ENCODE assay signal across 20 cellular contexts in the genomic region with DNA sequence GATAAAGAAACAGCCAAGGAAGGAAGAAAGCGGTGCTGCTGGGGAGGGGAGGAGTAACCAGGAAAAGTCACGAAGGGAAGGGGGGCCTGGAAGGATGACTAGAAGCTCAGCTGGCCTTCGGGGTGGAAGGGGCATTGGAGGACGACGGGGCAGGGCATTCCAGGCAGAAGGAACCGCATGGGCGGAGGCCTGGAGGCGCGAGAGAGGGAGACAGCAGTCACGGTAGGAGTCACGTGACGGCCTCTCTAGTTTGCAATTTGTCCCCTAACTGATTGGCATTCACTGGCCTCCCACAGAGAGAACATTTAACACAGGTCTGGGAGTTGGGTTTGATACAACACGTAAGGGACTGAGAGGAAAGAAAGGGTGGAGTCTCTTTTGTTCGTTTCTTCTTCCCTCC.
DNase-seq lines count a peak whose midpoint lies in the region; ATAC-seq, FAIRE-seq and TF ChIP-seq lines count a peak whose summit lies in the region.
"Had no signal": no experiment of that assay in that cellular context is flagged by ENCODE, and none has a peak within 500 bp of the region (broad histone marks: within the 10 kb centered on the region; RNA-seq: fewer than 3 reads in every experiment).

No MANE protein-coding gene starts in this region.

- TF ChIP-seq POLR2A in heart left ventricle (IDR thresholded peaks at IDR 0.05) (no peak), HepG2 (IDR thresholded peaks at IDR 0.05; ENCODE audit: insufficient read depth in 1 of 2, low read depth in 2 of 2, low read length in 2 of 2) (no peak)

- no peaks in the 10 kb centered on the region for H3K79me2 ChIP-seq in HepG2 (ENCODE audit: insufficient read depth, low read length)

- H3K9ac ChIP-seq in HepG2 (ENCODE audit: insufficient read depth, low read depth, low read length), result no peak overlapping the region

- no peak overlapping the region for H3K27ac Mint-ChIP-seq in activated T-cell treated with anti-CD3 and anti-CD28 coated beads, Interleukin-2, amount 50 U/mL, for 72 hours
- H3K27ac Mint-ChIP-seq: activated naive CD8-positive, alpha-beta T cell treated with anti-CD3 and anti-CD28 coated beads, Interleukin-2, amount 50 U/mL, for 24 hours; activated T-helper 17 cell treated with anti-CD3 and anti-CD28 coated beads, Interleukin-2, amount 50 U/mL, for 72 hours had no signal

- H3K27me3 Mint-ChIP-seq in activated T-cell treated with anti-CD3 and anti-CD28 coated beads, Interleukin-2, amount 50 U/mL, for 72 hours (ENCODE audit: low read depth), result no peaks in the 10 kb centered on the region
- H3K27me3 Mint-ChIP-seq: activated naive CD8-positive, alpha-beta T cell treated with anti-CD3 and anti-CD28 coated beads, Interleukin-2, amount 50 U/mL, for 24 hours; activated T-helper 17 cell treated with anti-CD3 and anti-CD28 coated beads, Interleukin-2, amount 50 U/mL, for 72 hours had no signal

- no peaks in the 10 kb centered on the region for H4K20me1 ChIP-seq in HepG2 (ENCODE audit: insufficient read depth, low read length)

- TF ChIP-seq EP300 in HepG2 (IDR thresholded peaks at IDR 0.05; ENCODE audit: low read depth in 2 of 2, low read length in 2 of 2), result no peak
- TF ChIP-seq EP300 in HepG2 (CRISPR knock-in tag; IDR thresholded peaks at IDR 0.05; ENCODE audit: borderline replicate concordance), result no peak

- ATAC-seq in right cardiac atrium (peak; percentile 20 to 66), heart left ventricle (no peak), HepG2 (no peak)
- ATAC-seq in activated T-cell treated with anti-CD3 and anti-CD28 coated beads, Interleukin-2, amount 50 U/mL, for 72 hours (replicated peaks in 1 of 2), result no peak
- ATAC-seq: activated naive CD8-positive, alpha-beta T cell treated with anti-CD3 and anti-CD28 coated beads, Interleukin-2, amount 50 U/mL, for 24 hours; activated T-helper 17 cell treated with anti-CD3 and anti-CD28 coated beads, Interleukin-2, amount 50 U/mL, for 72 hours; heart right ventricle had no signal

- H2AFZ ChIP-seq in HepG2 (ENCODE audit: low read length), result no peak overlapping the region

- no peaks in the 10 kb centered on the region for H3K27me3 ChIP-seq in right cardiac atrium (ENCODE audit: control insufficient read depth, insufficient read depth)
- H3K27me3 ChIP-seq in heart left ventricle, result no peaks in the 10 kb centered on the region
- H3K27me3 ChIP-seq in WERI-Rb-1 (ENCODE audit: insufficient read depth, low read depth, severe bottlenecking), result no peaks in the 10 kb centered on the region
- peaks cover 8 to 37% of the 10 kb centered on the region in 2 experiments for H3K27me3 ChIP-seq in HepG2 (ENCODE audit: control insufficient read depth in 1 of 2, insufficient read depth in 2 of 2, low read length in 2 of 2)
- H3K27me3 ChIP-seq: cardiac muscle cell, esophagus squamous epithelium had no signal

- FAIRE-seq in HepG2 (lab: Jason Lieb, UNC), result no peak

- CTCF ChIA-PET in HepG2 (lab: Yijun Ruan, JAX; ENCODE audit: low intra/inter-chr PET ratio, low total read pairs), result no interaction called here

- H3K4me2 ChIP-seq in HepG2 (ENCODE audit: low read depth, low read length), result no peak overlapping the region

- intact Hi-C loops in right cardiac atrium (cut with DNase I) (no loop called here), heart left ventricle (cut with DNase I) (no loop called here), HepG2 (cut with micrococcal nuclease; ENCODE audit: unreplicated experiment) (no loop called here)

- no peaks in the 10 kb centered on the region for H3K4me1 Mint-ChIP-seq in activated T-cell treated with anti-CD3 and anti-CD28 coated beads, Interleukin-2, amount 50 U/mL, for 72 hours (ENCODE audit: low read depth)
- H3K4me1 Mint-ChIP-seq: activated naive CD8-positive, alpha-beta T cell treated with anti-CD3 and anti-CD28 coated beads, Interleukin-2, amount 50 U/mL, for 24 hours; activated T-helper 17 cell treated with anti-CD3 and anti-CD28 coated beads, Interleukin-2, amount 50 U/mL, for 72 hours had no signal

- no peak overlapping the region for H3K4me3 Mint-ChIP-seq in activated T-cell treated with anti-CD3 and anti-CD28 coated beads, Interleukin-2, amount 50 U/mL, for 72 hours
- H3K4me3 Mint-ChIP-seq: activated naive CD8-positive, alpha-beta T cell treated with anti-CD3 and anti-CD28 coated beads, Interleukin-2, amount 50 U/mL, for 24 hours; activated T-helper 17 cell treated with anti-CD3 and anti-CD28 coated beads, Interleukin-2, amount 50 U/mL, for 72 hours had no signal

- H3K9me3 Mint-ChIP-seq in activated T-cell treated with anti-CD3 and anti-CD28 coated beads, Interleukin-2, amount 50 U/mL, for 72 hours, result no peaks in the 10 kb centered on the region
- H3K9me3 Mint-ChIP-seq: activated naive CD8-positive, alpha-beta T cell treated with anti-CD3 and anti-CD28 coated beads, Interleukin-2, amount 50 U/mL, for 24 hours; activated T-helper 17 cell treated with anti-CD3 and anti-CD28 coated beads, Interleukin-2, amount 50 U/mL, for 72 hours had no signal

- in situ Hi-C loops in HepG2 (cut with HindIII; ENCODE audit: extremely low pct_ligation_motif_present, low pct_unique_long_range_greater_than_20kb), result no loop called here

- no peak for TF ChIP-seq CTCF in heart left ventricle (IDR thresholded peaks at IDR 0.05)
- no peak for TF ChIP-seq CTCF in WERI-Rb-1 (IDR thresholded peaks at IDR 0.05; ENCODE audit: low read depth, low read length)
- no peak for TF ChIP-seq CTCF in HepG2 (CRISPR knock-in tag; IDR thresholded peaks at IDR 0.05)

- no TSS peak for BruUV-seq in HepG2 (replicated peaks; lab: Mats Ljungman, UMichigan)

- H3K9me3 ChIP-seq in right cardiac atrium (ENCODE audit: control insufficient read depth, low read length) (no peaks in the 10 kb centered on the region), heart left ventricle (no peaks in the 10 kb centered on the region), WERI-Rb-1 (ENCODE audit: severe bottlenecking) (no peaks in the 10 kb centered on the region), HepG2 (ENCODE audit: low read length) (no peaks in the 10 kb centered on the region)
- H3K9me3 ChIP-seq: esophagus squamous epithelium, heart right ventricle had no signal

- H3K4me3 ChIP-seq in right cardiac atrium (ENCODE audit: low read length) (no peak overlapping the region), heart left ventricle (no peak overlapping the region), WERI-Rb-1 (ENCODE audit: low read depth, low read length) (no peak overlapping the region), HepG2 (replicated peaks in 1 of 3; ENCODE audit: insufficient read depth in 1 of 3, low read depth in 2 of 3, low read length in 3 of 3) (no peak overlapping the region)
- H3K4me3 ChIP-seq: cardiac muscle cell, esophagus squamous epithelium, heart right ventricle had no signal

- H3K4me1 ChIP-seq in right cardiac atrium (ENCODE audit: control insufficient read depth, insufficient read depth, low read length) (peaks cover 4% of the 10 kb centered on the region), heart left ventricle (peaks cover 0 to 18% (median 7%) of the 10 kb centered on the region in 12 donors), HepG2 (ENCODE audit: insufficient read depth, low read length) (peaks cover 33% of the 10 kb centered on the region)

- no peaks in the 10 kb centered on the region for H3K36me3 ChIP-seq in heart left ventricle
- H3K36me3 ChIP-seq in WERI-Rb-1, result no peaks in the 10 kb centered on the region
- H3K36me3 ChIP-seq in HepG2 (replicated peaks in 1 of 2; ENCODE audit: control insufficient read depth in 1 of 2, insufficient read depth in 2 of 2, low read length in 2 of 2), result no peaks in the 10 kb centered on the region
- H3K36me3 ChIP-seq: cardiac muscle cell, esophagus squamous epithelium, heart right ventricle had no signal

- no peak overlapping the region for H3K27ac ChIP-seq in right cardiac atrium (ENCODE audit: low read length)
- no peak overlapping the region for H3K27ac ChIP-seq in heart left ventricle
- peak overlapping the region; percentile 44 for H3K27ac ChIP-seq in WERI-Rb-1
- no peak overlapping the region for H3K27ac ChIP-seq in HepG2 (ENCODE audit: extremely low read length, insufficient read depth, low read length)
- H3K27ac ChIP-seq: esophagus squamous epithelium, heart right ventricle had no signal

- POLR2A ChIA-PET in HepG2 (lab: Yijun Ruan, JAX), result no interaction called here

- TF ChIP-seq RAD21 in HepG2 (CRISPR knock-in tag; IDR thresholded peaks at IDR 0.05), result no peak

- DNase-seq in right cardiac atrium, result peak; percentile 34 to 68 (median 49)
- DNase-seq in heart left ventricle, result no peak
- no peak for DNase-seq in WERI-Rb-1
- no peak for DNase-seq in HepG2 (ENCODE audit: low spot score)
- no peak for DNase-seq in stimulated activated CD4-positive, alpha-beta T cell treated with anti-CD3 and anti-CD28 coated beads, Interleukin-2, amount 100 ng/mL, for 48 hours
- DNase-seq in activated T-cell treated with anti-CD3 and anti-CD28 coated beads, Interleukin-2, amount 50 U/mL, for 72 hours, result no peak
- no peak for DNase-seq in NCI-H510A (lab: John Stamatoyannopoulos, UW)
- no peak for DNase-seq in activated effector memory CD4-positive, alpha-beta T cell treated with Interleukin-2 at 50 U/mL for 16 hours
- DNase-seq: activated naive CD8-positive, alpha-beta T cell treated with anti-CD3 and anti-CD28 coated beads, Interleukin-2, amount 50 U/mL, for 24 hours; EL; esophagus squamous epithelium; heart right ventricle; kidney glomerular epithelial cell; MV-4-11; NCI-H345; nucleus accumbens; SIG-M5; stimulated activated CD4-positive, alpha-beta T cell treated with anti-CD3 and anti-CD28 coated beads, Interleukin-2, amount 100 ng/mL, for 24 hours had no signal

- WGBS in right cardiac atrium, result 50% methylated on average over 14 of the region's 14 CpGs
- 52 to 68% (median 66%) methylated on average over 14 of the region's 14 CpGs for WGBS in heart left ventricle, 4 donors
- 29% methylated on average over 14 of the region's 14 CpGs for WGBS in HepG2 (ENCODE audit: low lambda C conversion rate)

- H3K36me3 Mint-ChIP-seq in activated T-cell treated with anti-CD3 and anti-CD28 coated beads, Interleukin-2, amount 50 U/mL, for 72 hours (ENCODE audit: insufficient read depth in 2 of 2), result no peaks in the 10 kb centered on the region

TF ChIP-seq in HepG2, 621 proteins besides CTCF, POLR2A, EP300 and RAD21 (continues in another document):
- TF ChIP-seq NCOA1 (CRISPR knock-in tag; IDR thresholded peaks at IDR 0.05) (no peak), REPIN1 (CRISPR knock-in tag; IDR thresholded peaks at IDR 0.05; ENCODE audit: borderline replicate concordance, low read depth) (no peak), RAD51 (IDR thresholded peaks at IDR 0.05; ENCODE audit: borderline replicate concordance) (peak; percentile 64; the same call in 1 of the 2 replicates), HHEX (CRISPR knock-in tag; IDR thresholded peaks at IDR 0.05) (no peak)

Comparison
In these comparisons a context has a peak if more than half of its experiments do, and no peak if none do; other contexts are left out.
1. ATAC-seq: peak in right cardiac atrium (2 of 2); none in heart left ventricle (0 of 4), HepG2 (single experiment) and activated T-cell treated with anti-CD3 and anti-CD28 coated beads, Interleukin-2, amount 50 U/mL, for 72 hours (0 of 2).
2. DNase-seq: peak in right cardiac atrium (3 of 3); none in heart left ventricle (0 of 5), WERI-Rb-1 (single experiment), HepG2 (single experiment), stimulated activated CD4-positive, alpha-beta T cell treated with anti-CD3 and anti-CD28 coated beads, Interleukin-2, amount 100 ng/mL, for 48 hours (0 of 2), activated T-cell treated with anti-CD3 and anti-CD28 coated beads, Interleukin-2, amount 50 U/mL, for 72 hours (0 of 2), NCI-H510A (single experiment) and activated effector memory CD4-positive, alpha-beta T cell treated with Interleukin-2 at 50 U/mL for 16 hours (single experiment).